17 cellular contexts compared by ENCODE assay signal in the genomic region with DNA sequence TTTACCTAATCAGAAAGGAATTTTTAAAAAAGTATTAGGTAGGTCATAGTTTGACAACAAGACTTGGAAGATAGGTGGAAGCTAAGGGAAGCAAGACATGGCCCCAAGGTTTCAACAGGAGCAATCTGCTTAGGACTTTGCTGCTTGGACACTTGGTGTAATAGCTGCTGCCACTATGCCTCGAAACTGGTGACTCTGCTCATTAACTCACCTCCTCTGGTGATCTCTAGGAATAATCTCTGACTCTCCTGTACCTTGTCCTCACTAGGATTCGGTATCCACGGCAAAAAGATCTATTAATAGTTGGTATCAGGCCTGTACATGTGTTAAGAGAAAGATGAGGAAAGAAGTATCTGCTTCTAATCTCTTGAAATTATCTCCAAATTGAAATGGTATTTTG. TPM values are rescaled to one million over a fixed set of nuclear protein-coding genes. Genes with fewer than 3 reads are reported as not detected.
DNase-seq lines count a peak whose midpoint lies in the region; ATAC-seq and TF ChIP-seq lines count a peak whose summit lies in the region.
"Had no signal": no experiment of that assay in that cellular context is flagged by ENCODE, and none has a peak within 500 bp of the region (broad histone marks: within the 10 kb centered on the region; RNA-seq: fewer than 3 reads in every experiment).

No MANE protein-coding gene starts in this region.

- peak overlapping the region; percentile 23 to 77 (median 38) for H3K27ac Mint-ChIP-seq in CD4-positive, CD25-positive, alpha-beta regulatory T cell
- H3K27ac Mint-ChIP-seq in endothelial cell (ENCODE audit: unreplicated experiment) = peak overlapping the region; percentile 20

- H3K23ac ChIP-seq in trophoblast cell (ENCODE audit: low read length) = no peak overlapping the region

- no peaks in the 10 kb centered on the region for H3K27me3 ChIP-seq in CD4-positive, CD25-positive, alpha-beta regulatory T cell (ENCODE audit: control insufficient read depth, insufficient read depth, low read length)
- no peaks in the 10 kb centered on the region for H3K27me3 ChIP-seq in trophoblast cell (ENCODE audit: insufficient read depth, low read length)
- H3K27me3 ChIP-seq: SJCRH30 had no signal

- peak overlapping the region; percentile 91 for H3K4ac ChIP-seq in trophoblast cell (ENCODE audit: low read depth, low read length)

- H3K36me3 ChIP-seq in CD4-positive, CD25-positive, alpha-beta regulatory T cell (ENCODE audit: control insufficient read depth, insufficient read depth, low read length) = peaks cover 21% of the 10 kb centered on the region
- peaks cover 78% of the 10 kb centered on the region for H3K36me3 ChIP-seq in KOPT-K1 (ENCODE audit: insufficient read depth, low read length)
- H3K36me3 ChIP-seq in trophoblast cell (ENCODE audit: control insufficient read depth in 1 of 2, insufficient read depth in 2 of 2, low read length in 2 of 2) = peaks cover 2 to 4% of the 10 kb centered on the region in 2 experiments
- H3K36me3 ChIP-seq: SJCRH30 had no signal

- no peak overlapping the region for H3K4me2 ChIP-seq in trophoblast cell (ENCODE audit: low read length)

- no peak overlapping the region for H3K14ac ChIP-seq in trophoblast cell (ENCODE audit: low read length)

- H2BK12ac ChIP-seq in trophoblast cell (ENCODE audit: low read length) = no peak overlapping the region

- peaks cover 5% of the 10 kb centered on the region for H3K79me2 ChIP-seq in trophoblast cell (ENCODE audit: control insufficient read depth, insufficient read depth, low read length, poor library complexity)

- H2BK120ac ChIP-seq in trophoblast cell (ENCODE audit: insufficient read depth, low read length, poor library complexity) = no peak overlapping the region

- no peak for TF ChIP-seq CTCF in endothelial cell (IDR thresholded peaks at IDR 0.05; ENCODE audit: unreplicated experiment)
- TF ChIP-seq CTCF in coronary artery (IDR thresholded peaks at IDR 0.05) = no peak

- H4K12ac ChIP-seq in trophoblast cell (ENCODE audit: low read depth, low read length) = no peak overlapping the region

- peaks cover 37% of the 10 kb centered on the region for H3K4me1 ChIP-seq in CD4-positive, CD25-positive, alpha-beta regulatory T cell (ENCODE audit: control insufficient read depth, insufficient read depth, low read length, poor library complexity, severe bottlenecking)
- H3K4me1 ChIP-seq in trophoblast cell (ENCODE audit: control insufficient read depth in 1 of 2, insufficient read depth in 2 of 2, low read length in 2 of 2) = peaks cover 0 to 6% of the 10 kb centered on the region in 2 experiments
- H3K4me1 ChIP-seq: SJCRH30 had no signal

- H4K91ac ChIP-seq in trophoblast cell (ENCODE audit: low read depth, low read length) = no peak overlapping the region

- peaks cover 20 to 28% of the 10 kb centered on the region in 2 experiments for H3K9me3 ChIP-seq in CD4-positive, CD25-positive, alpha-beta regulatory T cell (ENCODE audit: control insufficient read depth in 2 of 2, low read length in 2 of 2)
- H3K9me3 ChIP-seq in KOPT-K1 (ENCODE audit: insufficient read depth, low read length, poor library complexity, severe bottlenecking) = peaks cover 27% of the 10 kb centered on the region
- H3K9me3 ChIP-seq in trophoblast cell (ENCODE audit: insufficient read depth, low read depth, low read length) = no peaks in the 10 kb centered on the region
- H3K9me3 ChIP-seq: SJCRH30 had no signal

- H3K18ac ChIP-seq in trophoblast cell (ENCODE audit: low read length) = peak overlapping the region; percentile 82

- ATAC-seq in CD4-positive, CD25-positive, alpha-beta regulatory T cell (ENCODE audit: low read depth in 2 of 2) = no peak

- H2AFZ ChIP-seq in trophoblast cell (ENCODE audit: insufficient read depth, low read length, poor library complexity) = no peak overlapping the region

- no peak overlapping the region for H2AK5ac ChIP-seq in trophoblast cell (ENCODE audit: low read length)

- H3K9me3 Mint-ChIP-seq in CD4-positive, CD25-positive, alpha-beta regulatory T cell = peaks cover 0 to 26% (median 10%) of the 10 kb centered on the region in 7 donors
- peaks cover 3% of the 10 kb centered on the region for H3K9me3 Mint-ChIP-seq in endothelial cell (ENCODE audit: unreplicated experiment)

- H3K4me3 ChIP-seq in CD4-positive, CD25-positive, alpha-beta regulatory T cell (ENCODE audit: low read depth, low read length) = peak overlapping the region; percentile 14
- H3K4me3 ChIP-seq in trophoblast cell (ENCODE audit: low read depth, low read length) (no peak overlapping the region), coronary artery (no peak overlapping the region)
- H3K4me3 ChIP-seq: SJCRH30 had no signal

- no peak overlapping the region for H3K27ac ChIP-seq in CD4-positive, CD25-positive, alpha-beta regulatory T cell (ENCODE audit: insufficient read depth, low read length, poor library complexity, severe bottlenecking)
- peak overlapping the region; percentile 60 for H3K27ac ChIP-seq in KOPT-K1 (ENCODE audit: low read depth, low read length, poor library complexity, severe bottlenecking)
- H3K27ac ChIP-seq in trophoblast cell (ENCODE audit: low read depth, low read length) = no peak overlapping the region
- H3K27ac ChIP-seq in coronary artery = peak overlapping the region in 1 of 2 donors; percentile 6
- H3K27ac ChIP-seq: HL-60, SJCRH30 had no signal

- no peak overlapping the region for H3K9ac ChIP-seq in trophoblast cell (ENCODE audit: low read length)

- WGBS in trophoblast cell (ENCODE audit: extremely low coverage, insufficient coverage, insufficient read length) = no CpG with 5 or more reads among the region's 3 CpGs

- H3K27me3 Mint-ChIP-seq in CD4-positive, CD25-positive, alpha-beta regulatory T cell = no peaks in the 10 kb centered on the region
- no peaks in the 10 kb centered on the region for H3K27me3 Mint-ChIP-seq in endothelial cell (ENCODE audit: unreplicated experiment)

- H3K4me1 Mint-ChIP-seq in CD4-positive, CD25-positive, alpha-beta regulatory T cell = peaks cover 35 to 61% (median 49%) of the 10 kb centered on the region in 4 donors
- H3K4me1 Mint-ChIP-seq in endothelial cell (ENCODE audit: unreplicated experiment) = peaks cover 38% of the 10 kb centered on the region

- H3K36me3 Mint-ChIP-seq in CD4-positive, CD25-positive, alpha-beta regulatory T cell = peaks cover 50% of the 10 kb centered on the region
- peaks cover 21% of the 10 kb centered on the region for H3K36me3 Mint-ChIP-seq in endothelial cell (ENCODE audit: low read depth, unreplicated experiment)

- H2BK5ac ChIP-seq in trophoblast cell (ENCODE audit: low read depth, low read length, poor library complexity) = no peak overlapping the region

- H4K8ac ChIP-seq in trophoblast cell (ENCODE audit: low read depth, low read length) = no peak overlapping the region

- no peak for DNase-seq in CD4-positive, CD25-positive, alpha-beta regulatory T cell
- DNase-seq in endothelial cell (ENCODE audit: low spot score) (no peak), trophoblast cell (peak; percentile 2 to 28), NCI-H1694 (lab: John Stamatoyannopoulos, UW) (no peak), GOT3 (lab: John Stamatoyannopoulos, UW) (no peak), cerebellar cortex (ENCODE audit: low spot score) (no peak), coronary artery (ENCODE audit: low spot score) (no peak)
- DNase-seq: activated CD4-positive, CD25-positive, alpha-beta regulatory T cell treated with anti-CD3 and anti-CD28 coated beads, Interleukin-2, amount 50 U/mL, for 72 hours; activated gamma-delta T cell; COR-L47; KBM-7; NCI-H1092; NCI-H2107; NCI-H526; SJCRH30 had no signal

- H3K4me3 Mint-ChIP-seq in CD4-positive, CD25-positive, alpha-beta regulatory T cell = peak overlapping the region in 1 of 4 donors; percentile 14
- no peak overlapping the region for H3K4me3 Mint-ChIP-seq in endothelial cell (ENCODE audit: unreplicated experiment)

- no peaks in the 10 kb centered on the region for H3K79me1 ChIP-seq in trophoblast cell (ENCODE audit: low read length)

RNA-seq across cellular contexts. Expression of a gene that starts 53.1 kb away (rescaled TPM):
- 99.2 TPM for total RNA-seq in CD4-positive, CD25-positive, alpha-beta regulatory T cell
- 10 to 100 TPM; 25.9 to 31.2 (median 28.5) TPM for polyA plus RNA-seq in CD4-positive, CD25-positive, alpha-beta regulatory T cell
- total RNA-seq in endothelial cell (ENCODE audit: unreplicated experiment) = 71.0 TPM
- 52.1 and 54.8 TPM in 2 replicates for polyA plus RNA-seq in trophoblast cell (2013)

RNA-seq across cellular contexts. Expression of a gene that starts 53.2 kb away (rescaled TPM):
- total RNA-seq in CD4-positive, CD25-positive, alpha-beta regulatory T cell = 0.54 TPM
- under 1 TPM; 0.05 to 0.67 (median 0.17) TPM for polyA plus RNA-seq in CD4-positive, CD25-positive, alpha-beta regulatory T cell
- 0.74 TPM for total RNA-seq in endothelial cell (ENCODE audit: unreplicated experiment)
- 0.42 and 0.49 TPM in 2 replicates for polyA plus RNA-seq in trophoblast cell (2013)

Comparison
In these comparisons a context has a peak if more than half of its experiments do, and no peak if none do; other contexts are left out.
1. DNase-seq: peak in trophoblast cell (2 of 2); none in CD4-positive, CD25-positive, alpha-beta regulatory T cell (0 of 3), endothelial cell (single experiment), NCI-H1694 (single experiment), GOT3 (single experiment), cerebellar cortex (single experiment) and coronary artery (single experiment).